ENCODE assay signal across 14 cellular contexts in the genomic region with DNA sequence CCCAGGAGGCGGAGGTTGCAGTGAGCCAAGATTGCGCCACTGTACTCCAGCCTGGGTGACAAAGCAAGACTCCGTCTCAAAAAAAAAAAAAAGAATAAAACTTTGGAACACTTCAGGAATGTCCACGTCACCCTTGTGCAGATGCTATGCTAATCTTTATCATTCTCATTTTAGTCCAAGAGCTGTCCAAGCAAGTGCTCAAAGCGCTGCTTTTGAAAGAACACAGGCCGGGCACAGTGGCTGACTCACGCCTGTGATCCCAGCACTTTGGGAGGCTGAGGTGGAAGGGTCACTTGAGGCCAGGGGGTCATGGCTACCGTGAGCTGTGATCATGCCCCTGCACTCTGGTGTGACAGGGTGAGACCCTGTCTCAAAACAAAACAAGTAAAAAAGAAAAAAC. TPM values are rescaled to one million over a fixed set of nuclear protein-coding genes. Genes with fewer than 3 reads are reported as not detected.
DNase-seq lines count a peak whose midpoint lies in the region; ATAC-seq and TF ChIP-seq lines count a peak whose summit lies in the region.
"Had no signal": no experiment of that assay in that cellular context is flagged by ENCODE, and none has a peak within 500 bp of the region (broad histone marks: within the 10 kb centered on the region; RNA-seq: fewer than 3 reads in every experiment).

No MANE protein-coding gene starts in this region.

- H3K27ac ChIP-seq in CD4-positive, CD25-positive, alpha-beta regulatory T cell (ENCODE audit: insufficient read depth, low read length, poor library complexity, severe bottlenecking) = no peak overlapping the region
- H3K27ac ChIP-seq in suprapubic skin (no peak overlapping the region), spleen (no peak overlapping the region), esophagus muscularis mucosa (replicated peaks in 1 of 4) (peak overlapping the region in 1 of 4 donors; percentile 42)
- H3K27ac ChIP-seq: hepatocyte, VCaP had no signal

- H3K36me3 Mint-ChIP-seq in CD4-positive, CD25-positive, alpha-beta regulatory T cell = peaks cover 11% of the 10 kb centered on the region
- H3K36me3 Mint-ChIP-seq in immature natural killer cell = peaks cover 0 to 3% (median 0%) of the 10 kb centered on the region in 3 donors
- H3K36me3 Mint-ChIP-seq: natural killer cell had no signal

- H3K9me3 Mint-ChIP-seq in CD4-positive, CD25-positive, alpha-beta regulatory T cell = no peaks in the 10 kb centered on the region
- H3K9me3 Mint-ChIP-seq in immature natural killer cell = no peaks in the 10 kb centered on the region
- H3K9me3 Mint-ChIP-seq: natural killer cell had no signal

- no peaks in the 10 kb centered on the region for H3K27me3 Mint-ChIP-seq in CD4-positive, CD25-positive, alpha-beta regulatory T cell
- H3K27me3 Mint-ChIP-seq in immature natural killer cell (ENCODE audit: low read depth in 3 of 3) = peaks cover 0 to 2% (median 2%) of the 10 kb centered on the region in 3 donors

- TF ChIP-seq POLR2A in suprapubic skin (IDR thresholded peaks at IDR 0.05) = no peak
- TF ChIP-seq POLR2A in spleen (IDR thresholded peaks at IDR 0.05) = no peak
- no peak for TF ChIP-seq POLR2A in esophagus muscularis mucosa (IDR thresholded peaks at IDR 0.05; ENCODE audit: low read depth)

- no peak for DNase-seq in CD4-positive, CD25-positive, alpha-beta regulatory T cell
- DNase-seq in HCEC 1CT (peak; percentile 16), astrocyte of the hippocampus (ENCODE audit: low read depth, low spot score) (peak; percentile 73), immature natural killer cell (no peak), suprapubic skin (ENCODE audit: low spot score in 2 of 2) (no peak), spleen (no peak), esophagus muscularis mucosa (ENCODE audit: extremely low spot score) (no peak)
- DNase-seq: C1 segment of cervical spinal cord; natural killer cell; stimulated activated CD4-positive, alpha-beta T cell treated with anti-CD3 and anti-CD28 coated beads, Interleukin-2, amount 100 ng/mL, for 48 hours had no signal

- H3K4me3 ChIP-seq in CD4-positive, CD25-positive, alpha-beta regulatory T cell (ENCODE audit: low read depth, low read length) = no peak overlapping the region
- H3K4me3 ChIP-seq in suprapubic skin (no peak overlapping the region), spleen (no peak overlapping the region), esophagus muscularis mucosa (no peak overlapping the region)
- H3K4me3 ChIP-seq: hepatocyte had no signal

- no peaks in the 10 kb centered on the region for H3K27me3 ChIP-seq in CD4-positive, CD25-positive, alpha-beta regulatory T cell (ENCODE audit: control insufficient read depth, insufficient read depth, low read length)
- H3K27me3 ChIP-seq in suprapubic skin (no peaks in the 10 kb centered on the region), spleen (replicated peaks in 1 of 7) (no peaks in the 10 kb centered on the region), esophagus muscularis mucosa (no peaks in the 10 kb centered on the region)
- H3K27me3 ChIP-seq: hepatocyte had no signal

- H3K4me1 Mint-ChIP-seq in CD4-positive, CD25-positive, alpha-beta regulatory T cell = peaks cover 0 to 14% (median 9%) of the 10 kb centered on the region in 4 donors
- H3K4me1 Mint-ChIP-seq in immature natural killer cell = peaks cover 2 to 8% of the 10 kb centered on the region in 2 donors

- H3K4me3 Mint-ChIP-seq in CD4-positive, CD25-positive, alpha-beta regulatory T cell = no peak overlapping the region
- no peak overlapping the region for H3K4me3 Mint-ChIP-seq in immature natural killer cell
- H3K4me3 Mint-ChIP-seq: natural killer cell had no signal

- peak overlapping the region in 2 of 3 donors; percentile 48 to 61 for H3K27ac Mint-ChIP-seq in CD4-positive, CD25-positive, alpha-beta regulatory T cell
- peak overlapping the region in 4 of 6 donors; percentile 28 to 74 (median 48) for H3K27ac Mint-ChIP-seq in immature natural killer cell

- peaks cover 7% of the 10 kb centered on the region for H3K4me1 ChIP-seq in CD4-positive, CD25-positive, alpha-beta regulatory T cell (ENCODE audit: control insufficient read depth, insufficient read depth, low read length, poor library complexity, severe bottlenecking)
- H3K4me1 ChIP-seq in suprapubic skin = no peaks in the 10 kb centered on the region
- peaks cover 0 to 31% (median 13%) of the 10 kb centered on the region in 6 donors for H3K4me1 ChIP-seq in spleen
- H3K4me1 ChIP-seq in esophagus muscularis mucosa = peaks cover 0 to 11% (median 3%) of the 10 kb centered on the region in 4 donors

- WGBS in suprapubic skin = 92% methylated on average over 8 of the region's 8 CpGs
- 84 to 89% (median 86%) methylated on average over 8 of the region's 8 CpGs for WGBS in spleen, 5 donors
- WGBS in esophagus muscularis mucosa = 74% methylated on average over 8 of the region's 8 CpGs

- intact Hi-C loops in spleen (cut with DNase I; ENCODE audit: low total_unique reads) (no loop called here), esophagus muscularis mucosa (cut with DNase I) (no loop called here)

- peaks cover 29% of the 10 kb centered on the region for H3K36me3 ChIP-seq in CD4-positive, CD25-positive, alpha-beta regulatory T cell (ENCODE audit: control insufficient read depth, insufficient read depth, low read length)
- H3K36me3 ChIP-seq in suprapubic skin (peaks cover 88% of the 10 kb centered on the region), spleen (peaks cover 0 to 100% (median 81%) of the 10 kb centered on the region in 6 donors), esophagus muscularis mucosa (peaks cover 39 to 100% (median 89%) of the 10 kb centered on the region in 4 donors)

- no peak for TF ChIP-seq EP300 in suprapubic skin (IDR thresholded peaks at IDR 0.05)
- no peak for TF ChIP-seq EP300 in esophagus muscularis mucosa (IDR thresholded peaks at IDR 0.05)

- ATAC-seq in CD4-positive, CD25-positive, alpha-beta regulatory T cell (ENCODE audit: low read depth in 2 of 2) = no peak
- ATAC-seq in GM21576 (IDR thresholded peaks at IDR 0.05; ENCODE audit: unreplicated experiment) = no peak
- ATAC-seq: HepG2, natural killer cell had no signal

- no peaks in the 10 kb centered on the region for H3K9me3 ChIP-seq in CD4-positive, CD25-positive, alpha-beta regulatory T cell (ENCODE audit: control insufficient read depth in 2 of 2, low read length in 2 of 2)
- no peaks in the 10 kb centered on the region for H3K9me3 ChIP-seq in suprapubic skin
- H3K9me3 ChIP-seq in spleen = no peaks in the 10 kb centered on the region
- no peaks in the 10 kb centered on the region for H3K9me3 ChIP-seq in esophagus muscularis mucosa

- TF ChIP-seq CTCF in suprapubic skin (IDR thresholded peaks at IDR 0.05) = no peak
- no peak for TF ChIP-seq CTCF in spleen (IDR thresholded peaks at IDR 0.05 in 8 of 11, conservative IDR thresholded peaks at IDR 0.05 in 3 of 11)
- TF ChIP-seq CTCF in esophagus muscularis mucosa (IDR thresholded peaks at IDR 0.05) = no peak

RNA-seq across cellular contexts. Expression of a gene that starts 11.1 kb away (rescaled TPM):
- 126 TPM for total RNA-seq in CD4-positive, CD25-positive, alpha-beta regulatory T cell
- polyA plus RNA-seq in CD4-positive, CD25-positive, alpha-beta regulatory T cell = 100 to 1,000 TPM; 574 to 819 (median 585) TPM
- polyA plus RNA-seq in immature natural killer cell = 1,000 to 10,000 TPM in 1 of 3 donors, 100 to 1,000 TPM in 2; 572 to 1,041 (median 633) TPM
- 10 to 100 TPM; 33.4 to 73.1 (median 59.4) TPM for total RNA-seq in suprapubic skin
- 100 to 1,000 TPM in 4 of 7 donors, 10 to 100 TPM in 3; 40.9 to 165 (median 129) TPM for total RNA-seq in spleen
- 100 to 1,000 TPM in 2 of 3 donors, 10 to 100 TPM in 1; 93.4 to 153 (median 145) TPM for polyA plus RNA-seq in spleen
- 100 to 1,000 TPM; 111 to 152 (median 132) TPM for total RNA-seq in esophagus muscularis mucosa

RNA-seq across cellular contexts. Expression of a gene that starts 23.7 kb away (rescaled TPM):
- total RNA-seq in CD4-positive, CD25-positive, alpha-beta regulatory T cell = 39.7 TPM
- 1 to 10 TPM; 4.8 to 6.3 (median 5.6) TPM for polyA plus RNA-seq in CD4-positive, CD25-positive, alpha-beta regulatory T cell
- polyA plus RNA-seq in immature natural killer cell = 10 to 100 TPM in 1 of 3 donors, 1 to 10 TPM in 2; 4.8 to 13.8 (median 6.9) TPM
- 10 to 100 TPM; 53.2 to 87.9 (median 69.0) TPM for total RNA-seq in suprapubic skin
- total RNA-seq in spleen = 10 to 100 TPM; 57.4 to 80.9 (median 74.3) TPM
- polyA plus RNA-seq in spleen = 100 to 1,000 TPM in 1 of 3 donors, 10 to 100 TPM in 2; 62.2 to 177 (median 89.3) TPM
- 100 to 1,000 TPM in 3 of 4 donors, 10 to 100 TPM in 1; 81.8 to 152 (median 114) TPM for total RNA-seq in esophagus muscularis mucosa

RNA-seq across cellular contexts. Expression of a gene that starts 36.0 kb away (rescaled TPM):
- total RNA-seq in CD4-positive, CD25-positive, alpha-beta regulatory T cell = 56.5 TPM
- polyA plus RNA-seq in CD4-positive, CD25-positive, alpha-beta regulatory T cell = 1 to 10 TPM; 3.4 to 7.5 (median 3.6) TPM
- polyA plus RNA-seq in immature natural killer cell = 1 to 10 TPM; 1.9 to 6.3 (median 6.0) TPM
- total RNA-seq in suprapubic skin = 10 to 100 TPM; 57.2 to 80.9 (median 68.7) TPM
- 100 to 1,000 TPM in 5 of 7 donors, 10 to 100 TPM in 2; 79.2 to 135 (median 107) TPM for total RNA-seq in spleen
- 10 to 100 TPM; 81.0 to 96.5 (median 88.9) TPM for polyA plus RNA-seq in spleen
- 10 to 100 TPM; 32.0 to 53.6 (median 46.5) TPM for total RNA-seq in esophagus muscularis mucosa

RNA-seq across cellular contexts. Expression of a gene that starts 48.3 kb away (rescaled TPM):
- total RNA-seq in CD4-positive, CD25-positive, alpha-beta regulatory T cell = 3.6 TPM
- under 1 TPM in 1 of 4 donors, not detected in 3; 0.21 TPM for polyA plus RNA-seq in CD4-positive, CD25-positive, alpha-beta regulatory T cell
- polyA plus RNA-seq in immature natural killer cell (under 1 TPM in 1 of 3 donors, not detected in 2; 0.21 TPM), spleen (1 to 10 TPM in 2 of 3 donors, under 1 TPM in 1; 0.87 to 2.7 (median 2.0) TPM)
- total RNA-seq in suprapubic skin (10 to 100 TPM; 20.1 to 36.4 (median 26.9) TPM), spleen (10 to 100 TPM in 1 of 7 donors, 1 to 10 TPM in 6; 5.4 to 11.7 (median 6.7) TPM), esophagus muscularis mucosa (10 to 100 TPM; 21.6 to 64.4 (median 47.5) TPM)

Comparison
In these comparisons a context has a peak if more than half of its experiments do, and no peak if none do; other contexts are left out.
1. DNase-seq: peak in HCEC 1CT (single experiment) and astrocyte of the hippocampus (single experiment); none in CD4-positive, CD25-positive, alpha-beta regulatory T cell (0 of 3), immature natural killer cell (0 of 3), suprapubic skin (0 of 2), spleen (single experiment) and esophagus muscularis mucosa (single experiment).